13 cellular contexts compared by ENCODE assay signal in genomic region chr1:28750330-28750729, GRCh38. TPM values are rescaled to one million over a fixed set of nuclear protein-coding genes. Genes with fewer than 3 reads are reported as not detected.
DNase-seq lines count a peak whose midpoint lies in the region; ATAC-seq and TF ChIP-seq lines count a peak whose summit lies in the region.
"Had no signal": no experiment of that assay in that cellular context is flagged by ENCODE, and none has a peak within 500 bp of the region (broad histone marks: within the 10 kb centered on the region; RNA-seq: fewer than 3 reads in every experiment).

No MANE protein-coding gene starts in this region.

- H3K36me3 Mint-ChIP-seq in activated T-cell treated with anti-CD3 and anti-CD28 coated beads, Interleukin-2, amount 50 U/mL, for 4 hours (ENCODE audit: insufficient read depth): peaks cover 25% of the 10 kb centered on the region
- peaks cover 7% of the 10 kb centered on the region for H3K36me3 Mint-ChIP-seq in chondrocyte (ENCODE audit: low read depth)

- no peak overlapping the region for H2BK15ac ChIP-seq in IMR-90 (ENCODE audit: low read depth, low read length)

- H3K23ac ChIP-seq in IMR-90 (ENCODE audit: low read depth, low read length) (peak overlapping the region; percentile 29; the same call in 1 of the 2 replicates), trophoblast cell (ENCODE audit: low read length) (no peak overlapping the region)

- CTCF ChIA-PET in IMR-90 (lab: Yijun Ruan, JAX): interaction anchor here (1.2 kb wide), 1 partner anchor 13 kb away, joined by 4 read pairs; the partner anchor contains the start of gene YTHDF2

- no peaks in the 10 kb centered on the region for H3K9me3 ChIP-seq in IMR-90 (ENCODE audit: control insufficient read depth, insufficient read depth, low read length)
- no peaks in the 10 kb centered on the region for H3K9me3 ChIP-seq in trophoblast cell (ENCODE audit: insufficient read depth, low read depth, low read length)
- H3K9me3 ChIP-seq: psoas muscle had no signal

- H3K4me1 ChIP-seq in IMR-90 (ENCODE audit: control insufficient read depth, insufficient read depth, low read length) (peaks cover 15% of the 10 kb centered on the region), trophoblast cell (ENCODE audit: control insufficient read depth in 1 of 2, insufficient read depth in 2 of 2, low read length in 2 of 2) (peaks cover 0 to 4% of the 10 kb centered on the region in 2 experiments)

- H4K8ac ChIP-seq in IMR-90 (ENCODE audit: low read depth in 2 of 2, low read length in 2 of 2): no peak overlapping the region
- no peak overlapping the region for H4K8ac ChIP-seq in trophoblast cell (ENCODE audit: low read depth, low read length)

- DNase-seq in activated T-cell treated with anti-CD3 and anti-CD28 coated beads, Interleukin-2, amount 50 U/mL, for 4 hours: no peak
- DNase-seq in activated T-cell treated with anti-CD3 and anti-CD28 coated beads, Interleukin-2, amount 50 U/mL, for 48 hours: no peak
- DNase-seq in IMR-90 (no peak), chondrocyte (ENCODE audit: low spot score) (no peak), trophoblast cell (no peak), AML-193 (lab: John Stamatoyannopoulos, UW) (no peak)
- DNase-seq: dorsolateral prefrontal cortex, NCI-H748 treated with DMSO at 0.1 percent for 48 hours, psoas muscle, substantia nigra had no signal

- intact Hi-C loops in IMR-90 (cut with micrococcal nuclease): loop anchor here (2.0 kb wide), 1 partner anchor 14 kb away; the partner anchor contains the start of gene YTHDF2

- H3K27me3 ChIP-seq in IMR-90 (ENCODE audit: control insufficient read depth, insufficient read depth, low read length) (no peaks in the 10 kb centered on the region), trophoblast cell (ENCODE audit: insufficient read depth, low read length) (no peaks in the 10 kb centered on the region)
- H3K27me3 ChIP-seq: dorsolateral prefrontal cortex had no signal

- no peak overlapping the region for H3K18ac ChIP-seq in IMR-90 (ENCODE audit: low read depth, low read length)
- no peak overlapping the region for H3K18ac ChIP-seq in trophoblast cell (ENCODE audit: low read length)

- H3K14ac ChIP-seq in IMR-90 (replicated peaks; ENCODE audit: low read depth, low read length) (no peak overlapping the region), trophoblast cell (ENCODE audit: low read length) (no peak overlapping the region)

- H2BK12ac ChIP-seq in trophoblast cell (ENCODE audit: low read length): no peak overlapping the region

- no peak overlapping the region for H2AK9ac ChIP-seq in IMR-90 (replicated peaks; ENCODE audit: low read depth, low read length, poor library complexity)

- peaks cover 55% of the 10 kb centered on the region for H3K4me1 Mint-ChIP-seq in activated T-cell treated with anti-CD3 and anti-CD28 coated beads, Interleukin-2, amount 50 U/mL, for 4 hours (ENCODE audit: low read depth)
- peaks cover 47% of the 10 kb centered on the region for H3K4me1 Mint-ChIP-seq in chondrocyte (ENCODE audit: low read depth)

- H2AFZ ChIP-seq in IMR-90 (replicated peaks; ENCODE audit: low read length, poor library complexity) (no peak overlapping the region), trophoblast cell (ENCODE audit: insufficient read depth, low read length, poor library complexity) (no peak overlapping the region)

- no peak overlapping the region for H3K56ac ChIP-seq in IMR-90 (ENCODE audit: extremely low read depth, insufficient read depth, low read length)

- no peak overlapping the region for H2BK5ac ChIP-seq in IMR-90 (ENCODE audit: low read depth, low read length, poor library complexity, severe bottlenecking)
- no peak overlapping the region for H2BK5ac ChIP-seq in trophoblast cell (ENCODE audit: low read depth, low read length, poor library complexity)

- dilution Hi-C loops in IMR-90 (cut with HindIII; ENCODE audit: low sequenced_read_pairs, unreplicated experiment): no loop called here

- no peak overlapping the region for H4K12ac ChIP-seq in trophoblast cell (ENCODE audit: low read depth, low read length)

- H2BK120ac ChIP-seq in IMR-90 (ENCODE audit: low read depth, low read length) (no peak overlapping the region), trophoblast cell (ENCODE audit: insufficient read depth, low read length, poor library complexity) (no peak overlapping the region)

- peak overlapping the region; percentile 31 for H3K4me3 Mint-ChIP-seq in activated T-cell treated with anti-CD3 and anti-CD28 coated beads, Interleukin-2, amount 50 U/mL, for 4 hours
- H3K4me3 Mint-ChIP-seq in chondrocyte (ENCODE audit: unreplicated experiment): no peak overlapping the region

- POLR2A ChIA-PET in IMR-90 (lab: Charles Lee; ENCODE audit: unreplicated experiment): interaction anchor here (0.6 to 1.6 kb wide), 2 partner anchors 9 to 11 kb away, joined by 3 to 6 read pairs; no protein-coding TSS in a partner anchor

- H3K9me1 ChIP-seq in IMR-90 (ENCODE audit: insufficient read depth, low read length): peaks cover 9% of the 10 kb centered on the region

- H2BK20ac ChIP-seq in IMR-90 (ENCODE audit: low read depth, low read length): no peak overlapping the region

- H3K9me3 Mint-ChIP-seq in activated T-cell treated with anti-CD3 and anti-CD28 coated beads, Interleukin-2, amount 50 U/mL, for 4 hours: no peaks in the 10 kb centered on the region
- no peaks in the 10 kb centered on the region for H3K9me3 Mint-ChIP-seq in chondrocyte (ENCODE audit: low read depth)

- peaks cover 16% of the 10 kb centered on the region for H3K36me3 ChIP-seq in IMR-90 (ENCODE audit: control insufficient read depth, insufficient read depth, low read length)
- H3K36me3 ChIP-seq in trophoblast cell (ENCODE audit: control insufficient read depth in 1 of 2, insufficient read depth in 2 of 2, low read length in 2 of 2): peaks cover 30 to 32% of the 10 kb centered on the region in 2 experiments

- H3K4me2 ChIP-seq in IMR-90 (ENCODE audit: low read depth, low read length) (no peak overlapping the region), trophoblast cell (ENCODE audit: low read length) (no peak overlapping the region)

- TF ChIP-seq RAD21 in IMR-90 (IDR thresholded peaks at IDR 0.05; ENCODE audit: low read length): no peak

- H4K91ac ChIP-seq in IMR-90 (ENCODE audit: insufficient read depth, low read depth, low read length): no peak overlapping the region
- no peak overlapping the region for H4K91ac ChIP-seq in trophoblast cell (ENCODE audit: low read depth, low read length)

- BruUV-seq in IMR-90 (replicated peaks; lab: Mats Ljungman, UMichigan): no TSS peak

- TF ChIP-seq CTCF in IMR-90 (conservative IDR thresholded peaks at IDR 0.05; ENCODE audit: low read depth, low read length) (no peak), chondrocyte (IDR thresholded peaks at IDR 0.05) (no peak)

- no peak overlapping the region for H4K5ac ChIP-seq in IMR-90 (ENCODE audit: low read depth, low read length)

- WGBS in IMR-90 (ENCODE audit: extremely low coverage in 2 of 2, insufficient read length in 1 of 2), 2 experiments: no CpG with 5 or more reads among the region's 5 CpGs
- 100% methylated on average over 1 of the region's 5 CpGs for WGBS in trophoblast cell (ENCODE audit: extremely low coverage, insufficient coverage, insufficient read length)

- TF ChIP-seq POLR2A in IMR-90 (IDR thresholded peaks at IDR 0.05; ENCODE audit: low read depth, low read length): no peak

- peaks cover 2 to 40% of the 10 kb centered on the region in 2 experiments; a peak in 2 of 4 replicates for H3K79me1 ChIP-seq in IMR-90 (ENCODE audit: low read depth in 1 of 2, low read length in 2 of 2)
- H3K79me1 ChIP-seq in trophoblast cell (ENCODE audit: low read length): no peaks in the 10 kb centered on the region

- peaks cover 99% of the 10 kb centered on the region for H4K20me1 ChIP-seq in IMR-90 (ENCODE audit: insufficient read depth, low read length)

- H3K27ac ChIP-seq in IMR-90 (ENCODE audit: insufficient read depth, low read length): no peak overlapping the region
- no peak overlapping the region for H3K27ac ChIP-seq in trophoblast cell (ENCODE audit: low read depth, low read length)
- H3K27ac ChIP-seq: dorsolateral prefrontal cortex, psoas muscle had no signal

- H3K27me3 Mint-ChIP-seq in activated T-cell treated with anti-CD3 and anti-CD28 coated beads, Interleukin-2, amount 50 U/mL, for 4 hours (ENCODE audit: low read depth): no peaks in the 10 kb centered on the region
- H3K27me3 Mint-ChIP-seq in chondrocyte (ENCODE audit: low read depth): no peaks in the 10 kb centered on the region

- H3K9ac ChIP-seq in IMR-90 (ENCODE audit: low read depth, low read length): no peak overlapping the region
- H3K9ac ChIP-seq in trophoblast cell (ENCODE audit: low read length): no peak overlapping the region

- no peak overlapping the region for H3K4ac ChIP-seq in IMR-90 (ENCODE audit: low read depth, low read length)
- H3K4ac ChIP-seq in trophoblast cell (ENCODE audit: low read depth, low read length): peak overlapping the region; percentile 81

- in situ Hi-C loops in IMR-90 (cut with MboI; ENCODE audit: low sequenced_read_pairs): no loop called here

- H3K27ac Mint-ChIP-seq in chondrocyte (ENCODE audit: unreplicated experiment): peak overlapping the region; percentile 4

- no peak for ATAC-seq in activated T-cell treated with anti-CD3 and anti-CD28 coated beads, Interleukin-2, amount 50 U/mL, for 4 hours
- no peak for ATAC-seq in IMR-90 (ENCODE audit: low read depth)
- no peak for ATAC-seq in HG02588 (IDR thresholded peaks at IDR 0.05; ENCODE audit: unreplicated experiment)
- ATAC-seq in HG02970 (IDR thresholded peaks at IDR 0.05; ENCODE audit: low FRiP score, unreplicated experiment): no peak
- ATAC-seq: left lobe of liver, psoas muscle had no signal

- H3K79me2 ChIP-seq in trophoblast cell (ENCODE audit: control insufficient read depth, insufficient read depth, low read length, poor library complexity): peaks cover 19% of the 10 kb centered on the region

- H3K4me3 ChIP-seq in IMR-90 (ENCODE audit: insufficient read depth, low read depth, low read length) (no peak overlapping the region), trophoblast cell (ENCODE audit: low read depth, low read length) (no peak overlapping the region)
- H3K4me3 ChIP-seq: psoas muscle had no signal

- H2AK5ac ChIP-seq in IMR-90 (ENCODE audit: low read depth, low read length): no peak overlapping the region
- H2AK5ac ChIP-seq in trophoblast cell (ENCODE audit: low read length): no peak overlapping the region

TF ChIP-seq in IMR-90, 13 proteins besides CTCF, POLR2A, EP300 and RAD21 (continues in another document):
- TF ChIP-seq RCOR1 (IDR thresholded peaks at IDR 0.05; ENCODE audit: insufficient replicate concordance, low read length) (no peak), MAFK (IDR thresholded peaks at IDR 0.05; ENCODE audit: low read depth, low read length) (peak; percentile 66), MXI1 (IDR thresholded peaks at IDR 0.05; ENCODE audit: borderline replicate concordance, low read depth, low read length) (no peak), RFX5 (IDR thresholded peaks at IDR 0.05; ENCODE audit: low read depth, low read length) (no peak)

RNA-seq across cellular contexts. Expression of gene YTHDF2, which starts 13.6 kb away (rescaled TPM):
- total RNA-seq in activated T-cell treated with anti-CD3 and anti-CD28 coated beads, Interleukin-2, amount 50 U/mL, for 4 hours: 100 to 1,000 TPM in 1 of 3 donors, 10 to 100 TPM in 2; 99.4 to 101 (median 99.8) TPM
- total RNA-seq in IMR-90 (2012; rRNA removed) (88.3 and 94.3 TPM in 2 replicates), chondrocyte (56.5 to 68.8 TPM (median 62.0 TPM) in 3 replicates)
- polyA plus RNA-seq in IMR-90 (2012; rRNA removed): 50.0 and 50.5 TPM in 2 replicates
- polyA plus RNA-seq in IMR-90 (2012; cell fraction: cytosol; rRNA removed): 24.7 and 26.8 TPM in 2 replicates
- polyA plus RNA-seq in IMR-90 (2012; cell fraction: nucleus; rRNA removed; ENCODE audit: low replicate concordance): 23.3 and 41.5 TPM in 2 replicates
- 150 and 158 TPM in 2 replicates for polyA plus RNA-seq in trophoblast cell (2013)
